Comparison of ENCODE assay signal across 8 cellular contexts in genomic region chrY:7518387-7518786, GRCh38.
"Had no signal": no experiment of that assay in that cellular context is flagged by ENCODE, and none has a peak within 500 bp of the region (broad histone marks: within the 10 kb centered on the region; RNA-seq: fewer than 3 reads in every experiment).

No MANE protein-coding gene starts in this region.

- FAIRE-seq: G401.6, GM12878, GM12891, GM12892, GM18507, GM19239 had no signal

- DNase-seq: GDM1, GF-D8 had no signal

- H3K4me3 ChIP-seq: GM12878 had no signal

- ATAC-seq: GM12878 had no signal
